ENCODE assay signal across 28 cellular contexts in genomic region chr1:225541383-225541782, GRCh38.
DNase-seq lines count a peak whose midpoint lies in the region; ATAC-seq, FAIRE-seq and TF ChIP-seq lines count a peak whose summit lies in the region.
"Had no signal": no experiment of that assay in that cellular context is flagged by ENCODE, and none has a peak within 500 bp of the region (broad histone marks: within the 10 kb centered on the region; RNA-seq: fewer than 3 reads in every experiment).

No MANE protein-coding gene starts in this region.

- H3K4me1 ChIP-seq in GM23338 (ENCODE audit: insufficient read depth), result peaks cover 62% of the 10 kb centered on the region
- peaks cover 27 to 39% of the 10 kb centered on the region in 2 experiments; a peak in 3 of 4 replicates for H3K4me1 ChIP-seq in SK-N-SH (ENCODE audit: control insufficient read depth in 1 of 2, insufficient read depth in 2 of 2, low read depth in 1 of 2, low read length in 1 of 2)
- no peaks in the 10 kb centered on the region for H3K4me1 ChIP-seq in astrocyte (ENCODE audit: insufficient read depth, low read length)
- H3K4me1 ChIP-seq in Karpas-422 (ENCODE audit: low read length), result peaks cover 8% of the 10 kb centered on the region
- H3K4me1 ChIP-seq: Peyer's patch had no signal

- H3K4me3 ChIP-seq in GM23338, result no peak overlapping the region
- H3K4me3 ChIP-seq in SK-N-SH (ENCODE audit: low read depth in 2 of 2, low read length in 1 of 2), result no peak overlapping the region
- H3K4me3 ChIP-seq in astrocyte (ENCODE audit: insufficient read depth, low read depth, low read length), result no peak overlapping the region
- H3K4me3 ChIP-seq in fibroblast of villous mesenchyme (ENCODE audit: low read depth, low read length), result no peak overlapping the region
- no peak overlapping the region for H3K4me3 ChIP-seq in Karpas-422 (ENCODE audit: low read length)
- H3K4me3 ChIP-seq: MG63, Peyer's patch had no signal

- no peak overlapping the region for H3K4me2 ChIP-seq in GM23338
- H3K4me2 ChIP-seq in SK-N-SH, result no peak overlapping the region
- no peak overlapping the region for H3K4me2 ChIP-seq in astrocyte (ENCODE audit: low read length)
- no peak overlapping the region for H3K4me2 ChIP-seq in Karpas-422 (ENCODE audit: low read depth, low read length, poor library complexity, severe bottlenecking)

- ATAC-seq in GM23338, result no peak

- H3K79me2 ChIP-seq in GM23338 (replicated peaks; ENCODE audit: insufficient read depth), result peaks cover 100% of the 10 kb centered on the region
- H3K79me2 ChIP-seq in SK-N-SH (ENCODE audit: insufficient read depth), result peaks cover 100% of the 10 kb centered on the region
- H3K79me2 ChIP-seq in astrocyte (ENCODE audit: insufficient read depth, low read length), result peaks cover 96% of the 10 kb centered on the region
- H3K79me2 ChIP-seq in Karpas-422 (ENCODE audit: low read length), result no peaks in the 10 kb centered on the region

- WGBS in SK-N-SH (ENCODE audit: low lambda C conversion rate), result 89% methylated on average over 9 of the region's 9 CpGs

- CTCF ChIA-PET in SK-N-SH (lab: Yijun Ruan, JAX), result interaction anchor here (1.3 to 1.5 kb wide), 2 partner anchors 10 to 61 kb away, joined by 3 to 5 read pairs; no protein-coding TSS in a partner anchor
- CTCF ChIA-PET in activated CD4-positive, alpha-beta memory T cell treated with anti-CD3 and anti-CD28 coated beads for 36 hours (lab: Charles Lee), result no interaction called here

- H3K4me3 Mint-ChIP-seq in GM23338 (no peak overlapping the region), astrocyte (ENCODE audit: unreplicated experiment) (peak overlapping the region; percentile 43)
- H3K4me3 Mint-ChIP-seq in activated CD4-positive, alpha-beta memory T cell treated with anti-CD3 and anti-CD28 coated beads for 36 hours, result no peak overlapping the region

- H3K36me3 ChIP-seq in GM23338 (ENCODE audit: insufficient read depth), result no peaks in the 10 kb centered on the region
- peaks cover 5 to 15% of the 10 kb centered on the region in 2 experiments for H3K36me3 ChIP-seq in SK-N-SH (replicated peaks in 1 of 2; ENCODE audit: control insufficient read depth in 1 of 2, insufficient read depth in 2 of 2, low read length in 1 of 2)
- H3K36me3 ChIP-seq in astrocyte (ENCODE audit: insufficient read depth, low read length), result no peaks in the 10 kb centered on the region
- no peaks in the 10 kb centered on the region for H3K36me3 ChIP-seq in Karpas-422 (ENCODE audit: insufficient read depth, low read length)
- H3K36me3 ChIP-seq: Peyer's patch had no signal

- H2AFZ ChIP-seq in GM23338 (no peak overlapping the region), SK-N-SH (ENCODE audit: low read depth) (no peak overlapping the region), astrocyte (ENCODE audit: low read depth, low read length) (no peak overlapping the region), Karpas-422 (ENCODE audit: low read length) (no peak overlapping the region)

- H3K27me3 ChIP-seq in GM23338 (ENCODE audit: insufficient read depth), result no peaks in the 10 kb centered on the region
- no peaks in the 10 kb centered on the region for H3K27me3 ChIP-seq in SK-N-SH (ENCODE audit: insufficient read depth)
- no peaks in the 10 kb centered on the region for H3K27me3 ChIP-seq in astrocyte (ENCODE audit: insufficient read depth, low read length)
- H3K27me3 ChIP-seq in Karpas-422 (ENCODE audit: low read length), result no peaks in the 10 kb centered on the region
- H3K27me3 ChIP-seq: MG63, Peyer's patch had no signal

- H4K20me1 ChIP-seq in GM23338 (replicated peaks; ENCODE audit: insufficient read depth), result peaks cover 45% of the 10 kb centered on the region
- peaks cover 66% of the 10 kb centered on the region for H4K20me1 ChIP-seq in SK-N-SH (ENCODE audit: insufficient read depth)
- H4K20me1 ChIP-seq in astrocyte (ENCODE audit: insufficient read depth, low read length), result peaks cover 94% of the 10 kb centered on the region
- no peaks in the 10 kb centered on the region for H4K20me1 ChIP-seq in Karpas-422 (ENCODE audit: insufficient read depth, low read depth, low read length)

- H3K9me2 ChIP-seq in GM23338 (ENCODE audit: insufficient read depth), result no peaks in the 10 kb centered on the region
- H3K9me2 ChIP-seq in SK-N-SH, result no peaks in the 10 kb centered on the region
- no peaks in the 10 kb centered on the region for H3K9me2 ChIP-seq in Karpas-422 (replicated peaks; ENCODE audit: insufficient read depth, low read length)

- H3K4me1 Mint-ChIP-seq in GM23338 (peaks cover 62% of the 10 kb centered on the region), astrocyte (ENCODE audit: low read depth, unreplicated experiment) (peaks cover 50% of the 10 kb centered on the region)
- H3K4me1 Mint-ChIP-seq in activated CD4-positive, alpha-beta memory T cell treated with anti-CD3 and anti-CD28 coated beads for 36 hours (ENCODE audit: low read depth), result no peaks in the 10 kb centered on the region

- TF ChIP-seq EP300 in SK-N-SH (IDR thresholded peaks at IDR 0.05; ENCODE audit: borderline replicate concordance in 1 of 2, low read depth in 1 of 2, low read length in 1 of 2), result no peak

- TF ChIP-seq RAD21 in SK-N-SH (IDR thresholded peaks at IDR 0.05; ENCODE audit: low read length), result no peak

- TF ChIP-seq CTCF in GM23338 (conservative IDR thresholded peaks at IDR 0.05; ENCODE audit: low read depth in 2 of 2) (no peak), SK-N-SH (IDR thresholded peaks at IDR 0.05) (no peak), astrocyte (IDR thresholded peaks at IDR 0.05; ENCODE audit: insufficient read depth, low read depth, low read length) (no peak), fibroblast of villous mesenchyme (IDR thresholded peaks at IDR 0.05; ENCODE audit: insufficient read depth, low read depth, low read length) (no peak)

- POLR2A ChIA-PET in SK-N-SH (lab: Yijun Ruan, JAX), result no interaction called here
- POLR2A ChIA-PET in activated CD4-positive, alpha-beta memory T cell treated with anti-CD3 and anti-CD28 coated beads for 36 hours (lab: Charles Lee), result no interaction called here

- H3K27ac ChIP-seq in GM23338 (ENCODE audit: low read depth), result no peak overlapping the region; the same call in 1 of the 2 replicates
- peak overlapping the region in 1 of 2 experiments; percentile 73; a peak in 1 of 4 replicates for H3K27ac ChIP-seq in SK-N-SH (ENCODE audit: low read depth in 2 of 2, low read length in 1 of 2)
- no peak overlapping the region for H3K27ac ChIP-seq in astrocyte (ENCODE audit: low read depth, low read length)
- no peak overlapping the region for H3K27ac ChIP-seq in Karpas-422 (ENCODE audit: low read length)
- H3K27ac ChIP-seq: Peyer's patch had no signal

- H3K27ac Mint-ChIP-seq in GM23338, result peak overlapping the region; percentile 87
- no peak overlapping the region for H3K27ac Mint-ChIP-seq in astrocyte (ENCODE audit: unreplicated experiment)
- no peak overlapping the region for H3K27ac Mint-ChIP-seq in activated CD4-positive, alpha-beta memory T cell treated with anti-CD3 and anti-CD28 coated beads for 36 hours

- FAIRE-seq in astrocyte (lab: Jason Lieb, UNC), result no peak
- FAIRE-seq: GM12892, GM19239, HTR-8/SVneo had no signal

- intact Hi-C loops in activated CD4-positive, alpha-beta memory T cell treated with anti-CD3 and anti-CD28 coated beads for 36 hours (cut with micrococcal nuclease), result no loop called here

- DNase-seq in GM23338 (ENCODE audit: low spot score) (no peak), SK-N-SH (no peak), astrocyte (ENCODE audit: low read depth) (no peak), fibroblast of villous mesenchyme (ENCODE audit: low read depth) (peak; percentile 39), superior temporal gyrus (ENCODE audit: extremely low spot score) (no peak), T-helper 9 cell (no peak), Karpas-422 (no peak)
- DNase-seq in activated CD4-positive, alpha-beta memory T cell treated with anti-CD3 and anti-CD28 coated beads for 36 hours, result no peak
- DNase-seq: 8988T, Calu3, DMS79 treated with DMSO at 0.1 percent for 48 hours, H7, KBM-7, MG63, NCI-H1048, NCI-H1417, NCI-H1694 treated with DMSO at 0.1 percent for 48 hours, NCI-H2081 treated with DMSO at 0.1 percent for 48 hours, NCI-H2171, NCI-H226, NCI-H510A, NCI-H69, OCI-M1, Peyer's patch, SHP77 treated with DMSO at 0.1 percent for 48 hours had no signal

- H3F3A ChIP-seq in GM23338 (replicated peaks; ENCODE audit: low read depth) (no peaks in the 10 kb centered on the region), SK-N-SH (replicated peaks; ENCODE audit: insufficient read depth) (peaks cover 7% of the 10 kb centered on the region)

- H3K27me3 Mint-ChIP-seq in GM23338 (ENCODE audit: insufficient read depth, low read depth, poor library complexity) (peaks cover 3% of the 10 kb centered on the region), astrocyte (ENCODE audit: low read depth, unreplicated experiment) (no peaks in the 10 kb centered on the region)
- H3K27me3 Mint-ChIP-seq in activated CD4-positive, alpha-beta memory T cell treated with anti-CD3 and anti-CD28 coated beads for 36 hours, result peaks cover 10% of the 10 kb centered on the region

- H3K9me3 ChIP-seq in SK-N-SH (no peaks in the 10 kb centered on the region), astrocyte (ENCODE audit: insufficient read depth, low read depth, low read length) (no peaks in the 10 kb centered on the region), Karpas-422 (ENCODE audit: low read length) (no peaks in the 10 kb centered on the region)
- H3K9me3 ChIP-seq: MG63, Peyer's patch had no signal

- no peak overlapping the region for H3K9ac ChIP-seq in SK-N-SH
- H3K9ac ChIP-seq in astrocyte (ENCODE audit: low read length), result no peak overlapping the region
- H3K9ac ChIP-seq in Karpas-422 (ENCODE audit: low read length), result no peak overlapping the region

- H3K9me3 Mint-ChIP-seq in GM23338, result no peaks in the 10 kb centered on the region
- H3K9me3 Mint-ChIP-seq in astrocyte (ENCODE audit: unreplicated experiment), result no peaks in the 10 kb centered on the region
- H3K9me3 Mint-ChIP-seq in activated CD4-positive, alpha-beta memory T cell treated with anti-CD3 and anti-CD28 coated beads for 36 hours, result no peaks in the 10 kb centered on the region

- H3K36me3 Mint-ChIP-seq in GM23338 (ENCODE audit: low read depth) (no peaks in the 10 kb centered on the region), astrocyte (ENCODE audit: low read depth, unreplicated experiment) (peaks cover 4% of the 10 kb centered on the region)
- no peaks in the 10 kb centered on the region for H3K36me3 Mint-ChIP-seq in activated CD4-positive, alpha-beta memory T cell treated with anti-CD3 and anti-CD28 coated beads for 36 hours

TF ChIP-seq in GM23338, 12 proteins besides CTCF, POLR2A, EP300 and RAD21 (continues in another document):
- no peak for TF ChIP-seq EZH2 (IDR thresholded peaks at IDR 0.05; ENCODE audit: low read depth, unreplicated experiment)
